ENCODE assay signal across 22 cellular contexts in the genomic region with DNA sequence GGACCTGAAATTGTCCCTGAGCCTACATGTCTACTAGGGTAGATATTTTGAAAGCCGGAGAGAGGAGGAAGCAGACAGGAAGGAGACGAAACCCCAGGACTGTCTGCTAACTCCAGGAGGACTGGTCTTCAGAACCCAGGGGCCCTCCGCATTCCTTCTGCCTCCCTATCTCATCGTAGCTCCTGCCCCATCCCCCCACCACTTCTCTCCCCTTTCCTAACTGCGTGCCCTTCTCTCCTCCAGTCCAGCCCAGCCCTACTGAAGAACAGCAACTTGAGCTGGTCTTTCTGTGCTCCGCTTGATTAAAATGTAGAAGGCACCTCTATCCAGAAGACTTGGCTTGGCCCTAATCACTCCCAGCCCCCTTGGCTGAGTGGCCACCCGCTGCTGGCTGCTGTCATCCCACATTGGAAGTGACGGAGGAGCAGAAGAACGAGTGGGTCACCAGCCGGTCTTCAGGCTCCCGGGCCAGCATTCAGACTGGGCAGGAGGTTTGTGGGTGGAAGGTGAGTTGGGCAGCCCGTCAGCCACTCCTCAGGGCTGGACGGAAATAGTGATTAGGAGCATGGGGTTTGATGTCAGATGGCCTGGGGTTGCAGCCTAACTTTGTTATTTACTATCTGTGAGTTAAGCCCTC. TPM values are rescaled to one million over a fixed set of nuclear protein-coding genes. Genes with fewer than 3 reads are reported as not detected.
"Had no signal": no experiment of that assay in that cellular context is flagged by ENCODE, and none has a peak within 500 bp of the region (broad histone marks: within the 10 kb centered on the region; RNA-seq: fewer than 3 reads in every experiment).

No MANE protein-coding gene starts in this region.

- H3K36me3 ChIP-seq: spleen, thoracic aorta, upper lobe of right lung had no signal

- H3K4me3 ChIP-seq: dorsolateral prefrontal cortex, spleen, thoracic aorta, upper lobe of right lung had no signal

- H3K4me1 ChIP-seq: spleen, upper lobe of right lung had no signal

- H3K4me1 Mint-ChIP-seq: activated CD4-positive, alpha-beta memory T cell treated with anti-CD3 and anti-CD28 coated beads, Interleukin-2, amount 10 ng/mL, durations not matched to agents 7 days and 5 days; activated CD8-positive, alpha-beta memory T cell treated with anti-CD3 and anti-CD28 coated beads, Interleukin-2, amount 10 ng/mL, durations not matched to agents 7 days and 5 days; memory B cell; stimulated activated memory B cell treated with anti-CD40 and anti-IgM and Interleukin-4, amounts not matched to agents 10 μg/mL and 1 μg/mL and 100 μg/mL, for 72 hours had no signal

- H3K4me3 Mint-ChIP-seq: activated CD4-positive, alpha-beta memory T cell treated with anti-CD3 and anti-CD28 coated beads, Interleukin-2, amount 10 ng/mL, durations not matched to agents 7 days and 5 days; activated CD8-positive, alpha-beta memory T cell treated with anti-CD3 and anti-CD28 coated beads, Interleukin-2, amount 10 ng/mL, durations not matched to agents 7 days and 5 days; activated naive CD8-positive, alpha-beta T cell; memory B cell; naive thymus-derived CD8-positive, alpha-beta T cell; stimulated activated memory B cell treated with anti-CD40 and anti-IgM and Interleukin-4, amounts not matched to agents 10 μg/mL and 1 μg/mL and 100 μg/mL, for 72 hours had no signal

- H3K27ac ChIP-seq: dorsolateral prefrontal cortex, epithelial cell of prostate, spleen, thoracic aorta, upper lobe of right lung had no signal

- DNase-seq: activated CD4-positive, alpha-beta memory T cell treated with anti-CD3 and anti-CD28 coated beads, Interleukin-2, amount 10 ng/mL, durations not matched to agents 7 days and 5 days; activated CD4-positive, alpha-beta T cell treated with anti-CD3 and anti-CD28 coated beads for 48 hours; activated CD4-positive, CD25-positive, alpha-beta regulatory T cell; activated CD8-positive, alpha-beta memory T cell treated with anti-CD3 and anti-CD28 coated beads, Interleukin-2, amount 10 ng/mL, durations not matched to agents 7 days and 5 days; foreskin fibroblast; naive thymus-derived CD8-positive, alpha-beta T cell; nucleus accumbens; posterior cingulate gyrus; retina; spleen; stimulated activated CD4-positive, alpha-beta T cell treated with anti-CD3 and anti-CD28 coated beads, Interleukin-4, amount 100 ng/mL, for 4 hours; upper lobe of right lung had no signal

- H3K9me3 ChIP-seq: spleen, thoracic aorta, upper lobe of right lung had no signal

- H3K36me3 Mint-ChIP-seq: activated CD8-positive, alpha-beta memory T cell treated with anti-CD3 and anti-CD28 coated beads, Interleukin-2, amount 10 ng/mL, durations not matched to agents 7 days and 5 days; activated naive CD8-positive, alpha-beta T cell; memory B cell; naive thymus-derived CD8-positive, alpha-beta T cell; stimulated activated memory B cell treated with anti-CD40 and anti-IgM and Interleukin-4, amounts not matched to agents 10 μg/mL and 1 μg/mL and 100 μg/mL, for 72 hours had no signal

- H3K27ac Mint-ChIP-seq: activated CD4-positive, alpha-beta memory T cell treated with anti-CD3 and anti-CD28 coated beads, Interleukin-2, amount 10 ng/mL, durations not matched to agents 7 days and 5 days; activated CD8-positive, alpha-beta memory T cell treated with anti-CD3 and anti-CD28 coated beads, Interleukin-2, amount 10 ng/mL, durations not matched to agents 7 days and 5 days; activated naive CD8-positive, alpha-beta T cell; memory B cell; naive thymus-derived CD8-positive, alpha-beta T cell; stimulated activated memory B cell treated with anti-CD40 and anti-IgM and Interleukin-4, amounts not matched to agents 10 μg/mL and 1 μg/mL and 100 μg/mL, for 72 hours had no signal

- ATAC-seq: activated CD8-positive, alpha-beta memory T cell treated with anti-CD3 and anti-CD28 coated beads, Interleukin-2, amount 10 ng/mL, durations not matched to agents 7 days and 5 days; naive thymus-derived CD8-positive, alpha-beta T cell; stimulated activated memory B cell treated with anti-CD40 and anti-IgM and Interleukin-4, amounts not matched to agents 10 μg/mL and 1 μg/mL and 100 μg/mL, for 72 hours; upper lobe of right lung had no signal

- H3K27me3 ChIP-seq: upper lobe of right lung had no signal

- H3K9me3 Mint-ChIP-seq: activated CD4-positive, alpha-beta memory T cell treated with anti-CD3 and anti-CD28 coated beads, Interleukin-2, amount 10 ng/mL, durations not matched to agents 7 days and 5 days; naive thymus-derived CD8-positive, alpha-beta T cell had no signal

RNA-seq across cellular contexts. Expression of a gene that starts 28.8 kb away (rescaled TPM):
- total RNA-seq: activated CD4-positive, alpha-beta memory T cell treated with anti-CD3 and anti-CD28 coated beads, Interleukin-2, amount 10 ng/mL, durations not matched to agents 7 days and 5 days; activated CD8-positive, alpha-beta memory T cell treated with anti-CD3 and anti-CD28 coated beads, Interleukin-2, amount 10 ng/mL, durations not matched to agents 7 days and 5 days; cardiac septum; glomerular endothelial cell; kidney epithelial cell; naive thymus-derived CD8-positive, alpha-beta T cell; spleen had no signal
- polyA plus RNA-seq: naive thymus-derived CD8-positive, alpha-beta T cell had no signal

RNA-seq across cellular contexts. Expression of a gene that starts 57.2 kb away (rescaled TPM):
- total RNA-seq: activated CD4-positive, alpha-beta memory T cell treated with anti-CD3 and anti-CD28 coated beads, Interleukin-2, amount 10 ng/mL, durations not matched to agents 7 days and 5 days; activated CD8-positive, alpha-beta memory T cell treated with anti-CD3 and anti-CD28 coated beads, Interleukin-2, amount 10 ng/mL, durations not matched to agents 7 days and 5 days; cardiac septum; glomerular endothelial cell; liver; thoracic aorta had no signal
- polyA plus RNA-seq: liver; naive thymus-derived CD8-positive, alpha-beta T cell had no signal
